Comparison of ENCODE assay signal across 15 cellular contexts in the genomic region with DNA sequence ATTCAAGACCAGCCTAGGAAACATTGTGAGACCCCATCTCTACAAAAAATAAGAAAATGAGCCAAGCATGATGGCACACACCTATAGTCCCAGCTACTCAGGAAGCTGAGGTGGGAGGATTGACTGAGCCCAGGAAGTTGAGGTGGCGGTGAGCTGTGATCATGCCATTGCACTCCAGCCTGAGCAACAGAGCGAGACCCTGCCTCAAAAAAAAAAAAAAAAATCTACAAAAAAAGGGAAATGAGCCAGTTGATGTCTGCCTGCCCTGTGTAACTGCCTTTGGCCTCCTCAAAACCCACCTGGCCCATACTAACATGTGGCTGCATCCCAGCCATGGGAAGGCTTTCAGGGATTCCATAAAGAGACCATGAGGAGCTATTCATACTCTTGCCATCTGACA. TPM values are rescaled to one million over a fixed set of nuclear protein-coding genes. Genes with fewer than 3 reads are reported as not detected.
DNase-seq lines count a peak whose midpoint lies in the region; ATAC-seq and TF ChIP-seq lines count a peak whose summit lies in the region.
"Had no signal": no experiment of that assay in that cellular context is flagged by ENCODE, and none has a peak within 500 bp of the region (broad histone marks: within the 10 kb centered on the region; RNA-seq: fewer than 3 reads in every experiment).

No MANE protein-coding gene starts in this region.

- peak in 2 of 5 donors; percentile 11 to 48 for DNase-seq in CD8-positive, alpha-beta memory T cell
- DNase-seq in NAMALWA (ENCODE audit: low spot score) (peak; percentile 66), psoas muscle (no peak), DMS53 treated with DMSO at 0.1 percent for 48 hours (lab: John Stamatoyannopoulos, UW; ENCODE audit: unreplicated experiment) (no peak), GF-D8 (lab: John Stamatoyannopoulos, UW) (no peak)
- DNase-seq in activated T-helper 1 cell treated with anti-CD3 and anti-CD28 coated beads, Interleukin-12 subunit alpha, Interleukin-12 subunit beta, Interleukin-2, Interleukin-4 antibody, amounts not matched to agents 30 ng/mL and 10 ng/mL and 1 ng/mL, durations not matched to agents 14 hours and 24 hours and 36 hours (ENCODE audit: low spot score) = peak; percentile 31
- DNase-seq: effector CD4-positive, alpha-beta T cell; foreskin keratinocyte; mucosa of descending colon; NCI-H1417 treated with DMSO at 0.1 percent for 48 hours; NCI-H510A had no signal

- H3K9me3 Mint-ChIP-seq in CD8-positive, alpha-beta memory T cell = no peaks in the 10 kb centered on the region
- no peaks in the 10 kb centered on the region for H3K9me3 Mint-ChIP-seq in activated T-helper 1 cell treated with anti-CD3 and anti-CD28 coated beads, Interleukin-12 subunit alpha, Interleukin-12 subunit beta, Interleukin-2, Interleukin-4 antibody, amounts not matched to agents 30 ng/mL and 10 ng/mL and 1 ng/mL, durations not matched to agents 14 hours and 24 hours and 36 hours

- ATAC-seq in psoas muscle (no peak), GM19397 (IDR thresholded peaks at IDR 0.05; ENCODE audit: unreplicated experiment) (no peak), GM18519 (IDR thresholded peaks at IDR 0.05; ENCODE audit: low FRiP score, unreplicated experiment) (no peak)
- ATAC-seq: foreskin keratinocyte, mucosa of descending colon had no signal

- CTCF ChIA-PET in CD8-positive, alpha-beta memory T cell (lab: Charles Lee) = interaction anchor here (0.7 to 3.2 kb wide), 3 partner anchors 15 to 256 kb away, joined by 3 to 14 read pairs (median 3); no protein-coding TSS in a partner anchor

- no peaks in the 10 kb centered on the region for H3K27me3 ChIP-seq in CD8-positive, alpha-beta memory T cell (ENCODE audit: insufficient read depth, low read length, poor library complexity, severe bottlenecking)
- H3K27me3 ChIP-seq in psoas muscle (ENCODE audit: insufficient read depth in 3 of 3, low read length in 2 of 3) = no peaks in the 10 kb centered on the region
- H3K27me3 ChIP-seq: foreskin keratinocyte had no signal

- H3K36me3 ChIP-seq in CD8-positive, alpha-beta memory T cell (ENCODE audit: insufficient read depth, low read length) = peaks cover 11% of the 10 kb centered on the region
- H3K36me3 ChIP-seq in psoas muscle (ENCODE audit: insufficient read depth in 1 of 2, low read depth in 1 of 2) = peaks cover 3 to 53% of the 10 kb centered on the region in 2 donors
- H3K36me3 ChIP-seq: prostate gland had no signal

- TF ChIP-seq CTCF in psoas muscle (IDR thresholded peaks at IDR 0.05) = no peak

- peaks cover 0 to 61% (median 8%) of the 10 kb centered on the region in 3 donors for H3K36me3 Mint-ChIP-seq in CD8-positive, alpha-beta memory T cell
- H3K36me3 Mint-ChIP-seq in activated T-helper 1 cell treated with anti-CD3 and anti-CD28 coated beads, Interleukin-12 subunit alpha, Interleukin-12 subunit beta, Interleukin-2, Interleukin-4 antibody, amounts not matched to agents 30 ng/mL and 10 ng/mL and 1 ng/mL, durations not matched to agents 14 hours and 24 hours and 36 hours (ENCODE audit: low read depth) = peaks cover 57% of the 10 kb centered on the region

- 100% methylated on average over 2 of the region's 2 CpGs for WGBS in psoas muscle, 3 donors

- no peaks in the 10 kb centered on the region for H3K27me3 Mint-ChIP-seq in CD8-positive, alpha-beta memory T cell
- no peaks in the 10 kb centered on the region for H3K27me3 Mint-ChIP-seq in activated T-helper 1 cell treated with anti-CD3 and anti-CD28 coated beads, Interleukin-12 subunit alpha, Interleukin-12 subunit beta, Interleukin-2, Interleukin-4 antibody, amounts not matched to agents 30 ng/mL and 10 ng/mL and 1 ng/mL, durations not matched to agents 14 hours and 24 hours and 36 hours (ENCODE audit: insufficient read depth)

- POLR2A ChIA-PET in CD8-positive, alpha-beta memory T cell (lab: Charles Lee) = interaction anchor here (0.5 to 0.7 kb wide), 2 partner anchors 61 to 629 kb away, joined by 3 to 4 read pairs; no protein-coding TSS in a partner anchor

- peak overlapping the region; percentile 21 for H3K27ac ChIP-seq in CD8-positive, alpha-beta memory T cell (ENCODE audit: low read depth, low read length)
- H3K27ac ChIP-seq in psoas muscle = peak overlapping the region; percentile 14
- H3K27ac ChIP-seq: C4-2B, foreskin keratinocyte, prostate gland had no signal

- peaks cover 56 to 77% (median 74%) of the 10 kb centered on the region in 3 donors for H3K4me1 Mint-ChIP-seq in CD8-positive, alpha-beta memory T cell
- H3K4me1 Mint-ChIP-seq in activated T-helper 1 cell treated with anti-CD3 and anti-CD28 coated beads, Interleukin-12 subunit alpha, Interleukin-12 subunit beta, Interleukin-2, Interleukin-4 antibody, amounts not matched to agents 30 ng/mL and 10 ng/mL and 1 ng/mL, durations not matched to agents 14 hours and 24 hours and 36 hours (ENCODE audit: low read depth) = peaks cover 52% of the 10 kb centered on the region

- H3K27ac Mint-ChIP-seq in CD8-positive, alpha-beta memory T cell = peak overlapping the region in 6 of 8 donors; percentile 43 to 79 (median 48)
- peak overlapping the region; percentile 63 for H3K27ac Mint-ChIP-seq in activated T-helper 1 cell treated with anti-CD3 and anti-CD28 coated beads, Interleukin-12 subunit alpha, Interleukin-12 subunit beta, Interleukin-2, Interleukin-4 antibody, amounts not matched to agents 30 ng/mL and 10 ng/mL and 1 ng/mL, durations not matched to agents 14 hours and 24 hours and 36 hours

- H3K4me3 ChIP-seq in CD8-positive, alpha-beta memory T cell (ENCODE audit: low read length) = no peak overlapping the region
- no peak overlapping the region for H3K4me3 ChIP-seq in psoas muscle
- H3K4me3 ChIP-seq: mucosa of descending colon, prostate gland had no signal

- intact Hi-C loops in activated T-helper 1 cell treated with anti-CD3 and anti-CD28 coated beads, Interleukin-12 subunit alpha, Interleukin-12 subunit beta, Interleukin-2, Interleukin-4 antibody, amounts not matched to agents 30 ng/mL and 10 ng/mL and 1 ng/mL, durations not matched to agents 14 hours and 24 hours and 36 hours (cut with micrococcal nuclease) = loop anchor here (10.0 kb wide), 1 partner anchor 277 kb away; a partner anchor contains a TSS
- intact Hi-C loops in psoas muscle (cut with DNase I) = loop anchor here in 1 of 2 donors (5.0 kb wide), 1 partner anchor 80 kb away; no protein-coding TSS in a partner anchor

- peaks cover 46% of the 10 kb centered on the region for H3K4me1 ChIP-seq in CD8-positive, alpha-beta memory T cell (ENCODE audit: insufficient read depth, low read length)
- peaks cover 49% of the 10 kb centered on the region for H3K4me1 ChIP-seq in psoas muscle
- H3K4me1 ChIP-seq: foreskin keratinocyte had no signal

- no peaks in the 10 kb centered on the region for H3K9me3 ChIP-seq in CD8-positive, alpha-beta memory T cell (ENCODE audit: low read length)
- H3K9me3 ChIP-seq in psoas muscle = no peaks in the 10 kb centered on the region
- H3K9me3 ChIP-seq: mucosa of descending colon, prostate gland had no signal

- peak overlapping the region; percentile 54 to 85 (median 60) for H3K4me3 Mint-ChIP-seq in CD8-positive, alpha-beta memory T cell
- peak overlapping the region; percentile 37 for H3K4me3 Mint-ChIP-seq in activated T-helper 1 cell treated with anti-CD3 and anti-CD28 coated beads, Interleukin-12 subunit alpha, Interleukin-12 subunit beta, Interleukin-2, Interleukin-4 antibody, amounts not matched to agents 30 ng/mL and 10 ng/mL and 1 ng/mL, durations not matched to agents 14 hours and 24 hours and 36 hours

RNA-seq across cellular contexts. Expression of a gene that starts 4.5 kb away (rescaled TPM):
- total RNA-seq in CD8-positive, alpha-beta memory T cell = 10 to 100 TPM; 18.9 to 20.0 TPM
- polyA plus RNA-seq in CD8-positive, alpha-beta memory T cell = 11.1 TPM
- total RNA-seq in activated T-helper 1 cell treated with anti-CD3 and anti-CD28 coated beads, Interleukin-12 subunit alpha, Interleukin-12 subunit beta, Interleukin-2, Interleukin-4 antibody, amounts not matched to agents 30 ng/mL and 10 ng/mL and 1 ng/mL, durations not matched to agents 14 hours and 24 hours and 36 hours = 23.0 and 25.7 TPM in 2 replicates
- 10 to 100 TPM; 17.6 to 27.9 (median 25.2) TPM for total RNA-seq in psoas muscle
- 10 to 100 TPM in 2 of 3 donors, 1 to 10 TPM in 1; 9.1 to 16.3 (median 11.1) TPM for polyA plus RNA-seq in psoas muscle

RNA-seq across cellular contexts. Expression of a gene that starts 4.8 kb away (rescaled TPM):
- total RNA-seq in CD8-positive, alpha-beta memory T cell = 1 to 10 TPM; 1.2 to 1.5 TPM
- 0.13 TPM for polyA plus RNA-seq in CD8-positive, alpha-beta memory T cell
- total RNA-seq in activated T-helper 1 cell treated with anti-CD3 and anti-CD28 coated beads, Interleukin-12 subunit alpha, Interleukin-12 subunit beta, Interleukin-2, Interleukin-4 antibody, amounts not matched to agents 30 ng/mL and 10 ng/mL and 1 ng/mL, durations not matched to agents 14 hours and 24 hours and 36 hours = 0.52 and 0.83 TPM in 2 replicates
- total RNA-seq in psoas muscle = under 1 TPM; 0.29 to 0.88 (median 0.60) TPM
- polyA plus RNA-seq in psoas muscle = 1 to 10 TPM in 1 of 3 donors, under 1 TPM in 2; 0.27 to 1.4 (median 0.65) TPM

RNA-seq across cellular contexts. Expression of a gene that starts 40.2 kb away (rescaled TPM):
- total RNA-seq in CD8-positive, alpha-beta memory T cell = 10 to 100 TPM; 52.6 to 55.1 TPM
- 153 TPM for polyA plus RNA-seq in CD8-positive, alpha-beta memory T cell
- total RNA-seq in activated T-helper 1 cell treated with anti-CD3 and anti-CD28 coated beads, Interleukin-12 subunit alpha, Interleukin-12 subunit beta, Interleukin-2, Interleukin-4 antibody, amounts not matched to agents 30 ng/mL and 10 ng/mL and 1 ng/mL, durations not matched to agents 14 hours and 24 hours and 36 hours = 43.0 and 49.5 TPM in 2 replicates
- total RNA-seq in psoas muscle = 10 to 100 TPM; 30.2 to 37.8 (median 35.0) TPM
- polyA plus RNA-seq in psoas muscle = 10 to 100 TPM; 31.9 to 78.6 (median 35.0) TPM

RNA-seq across cellular contexts. Expression of a gene that starts 44.8 kb away (rescaled TPM):
- total RNA-seq in CD8-positive, alpha-beta memory T cell = 100 to 1,000 TPM; 181 TPM
- polyA plus RNA-seq in CD8-positive, alpha-beta memory T cell = 129 TPM
- total RNA-seq in activated T-helper 1 cell treated with anti-CD3 and anti-CD28 coated beads, Interleukin-12 subunit alpha, Interleukin-12 subunit beta, Interleukin-2, Interleukin-4 antibody, amounts not matched to agents 30 ng/mL and 10 ng/mL and 1 ng/mL, durations not matched to agents 14 hours and 24 hours and 36 hours = 183 and 186 TPM in 2 replicates
- total RNA-seq in psoas muscle = 100 to 1,000 TPM in 2 of 4 donors, 10 to 100 TPM in 2; 77.4 to 104 (median 96.8) TPM
- polyA plus RNA-seq in psoas muscle = 100 to 1,000 TPM; 129 to 170 (median 134) TPM

RNA-seq across cellular contexts. Expression of a gene that starts 45.6 kb away (rescaled TPM):
- total RNA-seq in CD8-positive, alpha-beta memory T cell = 10 to 100 TPM; 56.5 to 58.6 TPM
- polyA plus RNA-seq in CD8-positive, alpha-beta memory T cell = 14.3 TPM
- 41.6 and 45.0 TPM in 2 replicates for total RNA-seq in activated T-helper 1 cell treated with anti-CD3 and anti-CD28 coated beads, Interleukin-12 subunit alpha, Interleukin-12 subunit beta, Interleukin-2, Interleukin-4 antibody, amounts not matched to agents 30 ng/mL and 10 ng/mL and 1 ng/mL, durations not matched to agents 14 hours and 24 hours and 36 hours
- total RNA-seq in psoas muscle = 10 to 100 TPM; 17.2 to 26.4 (median 19.2) TPM
- 10 to 100 TPM; 13.8 to 19.9 (median 19.9) TPM for polyA plus RNA-seq in psoas muscle

Comparison
In these comparisons a context has a peak if more than half of its experiments do, and no peak if none do; other contexts are left out.
1. DNase-seq: peak in NAMALWA (single experiment) and activated T-helper 1 cell treated with anti-CD3 and anti-CD28 coated beads, Interleukin-12 subunit alpha, Interleukin-12 subunit beta, Interleukin-2, Interleukin-4 antibody, amounts not matched to agents 30 ng/mL and 10 ng/mL and 1 ng/mL, durations not matched to agents 14 hours and 24 hours and 36 hours (single experiment); none in psoas muscle (0 of 2), DMS53 treated with DMSO at 0.1 percent for 48 hours (single experiment) and GF-D8 (single experiment).